In genomic region chr20:675453-676314, GRCh38 we compare ENCODE assay signal across 8 cellular contexts.
DNase-seq lines count a peak whose midpoint lies in the region; ATAC-seq lines count a peak whose summit lies in the region.

Gene SCRT2 (minus strand): TSS chr20:675802. CDS start chr20:675601, 201 bp downstream.

- peak; percentile 97 for DNase-seq in GM03348 (ENCODE audit: low spot score)
- DNase-seq in NCI-H2171 treated with DMSO at 0.1 percent for 48 hours (lab: John Stamatoyannopoulos, UW): peak; percentile 90
- DNase-seq in activated T-cell treated with anti-CD3 and anti-CD28 coated beads for 4 hours: peak; percentile 45
- peak; percentile 89 for DNase-seq in epidermal melanocyte (ENCODE audit: insufficient read length, low spot score)
- peak; percentile 27 for DNase-seq in stimulated activated CD8-positive, alpha-beta memory T cell treated with anti-CD3 and anti-CD28 coated beads, Interleukin-7, amount 100 ng/mL, for 24 hours (ENCODE audit: low read depth)

- H3K36me3 ChIP-seq in muscle layer of duodenum (ENCODE audit: control insufficient read depth in 1 of 2, insufficient read depth in 2 of 2, low read length in 2 of 2): no peaks in the 10 kb centered on the region

- H3K27ac ChIP-seq in muscle layer of duodenum (ENCODE audit: low read length): no peak within 1 kb of the TSS

- H3K27me3 ChIP-seq in muscle layer of duodenum (ENCODE audit: low read depth, low read length): peaks cover 23% of the 10 kb centered on the region

- ATAC-seq in HG03460 (IDR thresholded peaks at IDR 0.05; ENCODE audit: unreplicated experiment): no peak
- no peak for ATAC-seq in HG03571 (IDR thresholded peaks at IDR 0.05; ENCODE audit: unreplicated experiment)

- H3K4me1 ChIP-seq in muscle layer of duodenum (ENCODE audit: control insufficient read depth in 1 of 2, insufficient read depth in 2 of 2, low read length in 2 of 2): peaks cover 0 to 18% of the 10 kb centered on the region in 2 donors

- H3K4me3 ChIP-seq in muscle layer of duodenum (ENCODE audit: low read depth in 1 of 2, low read length in 2 of 2): peak within 1 kb of the TSS; percentile 42 to 52

- H3K9me3 ChIP-seq in muscle layer of duodenum (ENCODE audit: control insufficient read depth in 1 of 2, low read length in 2 of 2): no peaks in the 10 kb centered on the region

Comparison
In these comparisons a context has a peak if more than half of its experiments do, and no peak if none do; other contexts are left out.
1. DNase-seq: peak in every context shown above with its lines; median percentile 97 in GM03348; 90 in NCI-H2171 treated with DMSO at 0.1 percent for 48 hours; 89 in epidermal melanocyte; 45 in activated T-cell treated with anti-CD3 and anti-CD28 coated beads for 4 hours; 27 in stimulated activated CD8-positive, alpha-beta memory T cell treated with anti-CD3 and anti-CD28 coated beads, Interleukin-7, amount 100 ng/mL, for 24 hours.